In the genomic region with DNA sequence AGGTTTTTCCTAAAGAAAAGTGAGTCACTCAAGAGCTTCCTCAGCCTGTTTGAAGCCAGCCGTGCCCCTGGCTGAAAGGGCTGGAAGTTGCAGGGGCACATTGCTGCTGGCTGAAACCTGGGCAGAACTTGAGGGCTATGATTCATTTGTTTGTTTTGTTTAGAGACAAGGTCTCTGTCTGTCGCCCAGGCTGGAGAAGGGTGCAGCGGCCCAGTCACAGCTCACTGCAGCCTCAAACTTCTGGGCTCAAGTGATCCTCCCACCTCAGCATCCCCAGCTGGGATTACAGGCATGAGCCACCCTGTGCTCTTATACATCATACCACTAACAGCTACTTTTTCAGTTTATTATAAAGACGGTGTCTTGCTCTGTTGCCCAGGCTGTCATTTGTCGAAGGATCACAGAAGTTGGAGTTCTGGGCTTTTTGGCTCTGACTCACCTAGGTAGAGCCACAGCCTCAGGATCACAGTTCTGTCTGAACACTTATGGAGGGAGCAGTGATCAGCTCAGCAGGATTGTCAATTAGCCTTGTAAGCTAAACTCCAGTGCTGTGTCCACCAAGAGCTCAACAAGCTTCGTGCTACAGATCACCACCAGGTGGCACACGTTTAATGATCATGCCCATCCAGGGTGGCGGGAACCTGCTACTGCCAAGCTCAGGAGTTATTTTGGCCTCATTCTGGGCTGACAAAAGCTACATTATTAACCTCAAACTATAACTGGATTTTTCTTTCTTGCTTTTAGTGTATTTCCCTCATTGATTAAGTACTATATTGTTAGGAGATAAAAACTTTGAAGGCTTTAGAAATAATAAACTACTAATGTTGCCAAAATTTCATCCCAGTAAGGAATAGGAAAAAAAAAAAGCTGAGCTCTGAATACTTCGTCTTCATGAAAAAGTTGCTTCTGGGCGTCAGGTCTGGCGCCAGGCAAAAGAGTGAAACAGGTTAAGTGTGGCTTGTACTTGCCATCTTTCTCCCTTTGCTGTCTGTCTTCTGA, we compare ENCODE assay signal across 8 cellular contexts. TPM values are rescaled to one million over a fixed set of nuclear protein-coding genes. Genes with fewer than 3 reads are reported as not detected.
DNase-seq lines count a peak whose midpoint lies in the region; ATAC-seq and FAIRE-seq lines count a peak whose summit lies in the region.

No MANE protein-coding gene starts in this region.

- no peak overlapping the region for H4K8ac ChIP-seq in mesenchymal stem cell (ENCODE audit: low read length)

- no peak overlapping the region for H3K23ac ChIP-seq in mesenchymal stem cell (ENCODE audit: low read length in 2 of 2)

- no peak overlapping the region for H2BK12ac ChIP-seq in mesenchymal stem cell (ENCODE audit: low read length in 2 of 2)

- H2BK15ac ChIP-seq in mesenchymal stem cell (ENCODE audit: low read depth, poor library complexity, severe bottlenecking), result no peak overlapping the region

- no peaks in the 10 kb centered on the region for H3K9me3 ChIP-seq in mesenchymal stem cell (ENCODE audit: control insufficient read depth, low read length)

- no peak overlapping the region for H3K9ac ChIP-seq in mesenchymal stem cell (ENCODE audit: low read length)

- peak overlapping the region; percentile 25 for H3K27ac ChIP-seq in mesenchymal stem cell (ENCODE audit: low read length, poor library complexity, severe bottlenecking)

- DNase-seq in GM18507 (ENCODE audit: extremely low spot score, insufficient read length, low read depth) (peak; percentile 32), NCI-H774 (lab: John Stamatoyannopoulos, UW) (peak; percentile 73), mesenchymal stem cell (peak; percentile 82)
- peak; percentile 53 to 59 for DNase-seq in activated CD4-positive, alpha-beta T cell treated with anti-CD3 and anti-CD28 coated beads, Interleukin-2, amount 50 U/mL, for 4 hours
- DNase-seq in effector CD4-positive, alpha-beta T cell, result peak; percentile 44
- DNase-seq in stimulated activated CD8-positive, alpha-beta memory T cell treated with anti-CD3 and anti-CD28 coated beads, Interleukin-7, amount 100 ng/mL, for 1 hour (ENCODE audit: low read depth in 2 of 2), result peak; percentile 7 to 28

- H2BK5ac ChIP-seq in mesenchymal stem cell (ENCODE audit: low read depth, low read length, poor library complexity, severe bottlenecking), result no peak overlapping the region

- H3K79me1 ChIP-seq in mesenchymal stem cell (replicated peaks; ENCODE audit: low read length, poor library complexity, severe bottlenecking), result no peaks in the 10 kb centered on the region

- H3K14ac ChIP-seq in mesenchymal stem cell (ENCODE audit: low read length in 2 of 2), result no peak overlapping the region

- no peak overlapping the region for H3K4me2 ChIP-seq in mesenchymal stem cell (ENCODE audit: low read length, poor library complexity, severe bottlenecking)

- no peaks in the 10 kb centered on the region for H3K27me3 ChIP-seq in mesenchymal stem cell (ENCODE audit: control insufficient read depth in 1 of 2, insufficient read depth in 1 of 2, low read length in 2 of 2)

- no peak overlapping the region for H3K4ac ChIP-seq in mesenchymal stem cell (ENCODE audit: low read depth in 1 of 2, low read length in 2 of 2)

- no peak overlapping the region for H2AK5ac ChIP-seq in mesenchymal stem cell (ENCODE audit: low read length, severe bottlenecking)

- H3K36me3 ChIP-seq in mesenchymal stem cell (ENCODE audit: control insufficient read depth in 1 of 2, insufficient read depth in 2 of 2, low read depth in 1 of 2, low read length in 2 of 2), result no peaks in the 10 kb centered on the region

- no peak overlapping the region for H2BK120ac ChIP-seq in mesenchymal stem cell (ENCODE audit: low read depth, low read length)

- peak; percentile 65 for FAIRE-seq in A204.1 (lab: Jason Lieb, UNC)
- FAIRE-seq in GM18507 (lab: Jason Lieb, UNC), result peak; percentile 85

- 37% methylated on average over 11 of the region's 11 CpGs for WGBS in mesenchymal stem cell

- H3K4me3 ChIP-seq in mesenchymal stem cell (ENCODE audit: insufficient read depth in 1 of 2, low read depth in 1 of 2, low read length in 2 of 2), result no peak overlapping the region

- H3K18ac ChIP-seq in mesenchymal stem cell (ENCODE audit: low read depth in 1 of 2, low read length in 2 of 2), result no peak overlapping the region

- peak; percentile 55 for ATAC-seq in HG03571 (IDR thresholded peaks at IDR 0.05; ENCODE audit: unreplicated experiment)

- peaks cover 3% of the 10 kb centered on the region for H3K4me1 ChIP-seq in mesenchymal stem cell (ENCODE audit: control insufficient read depth, insufficient read depth, low read depth, low read length)

- no peak overlapping the region for H2AFZ ChIP-seq in mesenchymal stem cell (ENCODE audit: low read depth, low read length)

- H4K91ac ChIP-seq in mesenchymal stem cell (ENCODE audit: low read length), result no peak overlapping the region

RNA-seq across cellular contexts. Expression of a gene that starts 57.9 kb away (rescaled TPM):
- polyA plus RNA-seq in mesenchymal stem cell (2013, experiment 1 of 2), result 0.32 TPM
- 0.44 TPM for polyA plus RNA-seq in mesenchymal stem cell (2013, experiment 2 of 2)

Comparison
In these comparisons a context has a peak if more than half of its experiments do, and no peak if none do; other contexts are left out.
1. DNase-seq: peak in every context shown above with its lines; median percentile 82 in mesenchymal stem cell; 73 in NCI-H774; 56 in activated CD4-positive, alpha-beta T cell treated with anti-CD3 and anti-CD28 coated beads, Interleukin-2, amount 50 U/mL, for 4 hours; 44 in effector CD4-positive, alpha-beta T cell; 32 in GM18507; 18 in stimulated activated CD8-positive, alpha-beta memory T cell treated with anti-CD3 and anti-CD28 coated beads, Interleukin-7, amount 100 ng/mL, for 1 hour.